In the genomic region with DNA sequence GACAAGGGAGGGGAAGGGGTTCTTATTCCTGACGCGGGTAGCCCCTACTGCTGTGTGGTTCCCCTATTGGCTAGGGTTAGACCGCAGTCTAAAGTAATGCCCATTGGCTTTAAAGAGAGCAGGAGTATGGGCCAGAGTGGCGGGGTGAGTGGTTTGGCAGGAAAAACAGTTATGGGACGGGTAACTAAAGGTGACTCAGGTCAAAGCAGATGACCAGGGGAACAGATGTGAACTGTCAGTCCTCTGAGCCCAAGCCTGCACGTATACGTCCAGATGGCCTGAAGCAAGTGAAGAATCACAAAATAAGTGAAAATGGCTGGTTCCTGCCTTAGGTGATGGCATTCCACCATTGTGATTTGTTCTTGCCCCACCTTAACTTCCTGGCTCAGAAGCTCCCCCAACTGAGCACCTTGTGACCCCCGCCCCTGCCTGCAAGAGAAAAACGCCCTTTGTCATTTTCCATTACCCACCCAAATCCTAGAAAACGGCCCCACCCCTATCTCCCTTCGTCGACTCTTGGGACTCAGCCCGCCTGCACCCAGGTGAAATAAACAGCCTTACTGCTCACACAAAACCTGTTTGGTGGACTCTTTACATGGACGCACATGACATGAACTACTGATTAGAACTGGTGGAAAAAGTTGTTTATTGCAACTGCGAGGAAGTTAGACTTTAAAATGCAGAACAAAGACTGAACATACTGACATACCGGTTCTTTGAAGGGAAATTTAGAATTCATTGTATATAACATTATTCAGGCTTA, we compare ENCODE assay signal across 6 cellular contexts. TPM values are rescaled to one million over a fixed set of nuclear protein-coding genes. Genes with fewer than 3 reads are reported as not detected.
DNase-seq lines count a peak whose midpoint lies in the region; ATAC-seq and TF ChIP-seq lines count a peak whose summit lies in the region.

No MANE protein-coding gene starts in this region.

- DNase-seq in NAMALWA (ENCODE audit: low spot score) = peak; percentile 71
- no peak for DNase-seq in astrocyte of the spinal cord (ENCODE audit: low read depth, low spot score)
- peak in 2 of 10 donors; percentile 18 to 29 for DNase-seq in naive thymus-derived CD8-positive, alpha-beta T cell
- no peak for DNase-seq in GF-D8 (lab: John Stamatoyannopoulos, UW)
- DNase-seq in activated gamma-delta T cell (lab: John Stamatoyannopoulos, UW) = no peak
- DNase-seq in effector CD8-positive, alpha-beta T cell (lab: John Stamatoyannopoulos, UW) = no peak

- H3K9me3 Mint-ChIP-seq in naive thymus-derived CD8-positive, alpha-beta T cell = no peaks in the 10 kb centered on the region

- H3K4me1 Mint-ChIP-seq in naive thymus-derived CD8-positive, alpha-beta T cell = peaks cover 9 to 34% (median 28%) of the 10 kb centered on the region in 4 donors

- peak overlapping the region; percentile 65 for H3K4me3 ChIP-seq in astrocyte of the spinal cord (ENCODE audit: low read depth, low read length)

- no peak for TF ChIP-seq CTCF in astrocyte of the spinal cord (IDR thresholded peaks at IDR 0.05; ENCODE audit: low read depth, low read length)

- H3K27ac Mint-ChIP-seq in naive thymus-derived CD8-positive, alpha-beta T cell = peak overlapping the region; percentile 81 to 98 (median 92)

- peak; percentile 31 to 38 for ATAC-seq in naive thymus-derived CD8-positive, alpha-beta T cell

- peak overlapping the region; percentile 81 to 97 (median 92) for H3K4me3 Mint-ChIP-seq in naive thymus-derived CD8-positive, alpha-beta T cell

- H3K36me3 Mint-ChIP-seq in naive thymus-derived CD8-positive, alpha-beta T cell = no peaks in the 10 kb centered on the region

- peaks cover 0 to 2% (median 0%) of the 10 kb centered on the region in 5 donors for H3K27me3 Mint-ChIP-seq in naive thymus-derived CD8-positive, alpha-beta T cell

- in situ Hi-C loops in astrocyte of the spinal cord (cut with HindIII; ENCODE audit: low sequenced_read_pairs) = no loop called here

- POLR2A ChIA-PET in naive thymus-derived CD8-positive, alpha-beta T cell (lab: Charles Lee) = interaction anchor here (0.7 kb wide), 1 partner anchor 111 kb away, joined by 6 read pairs; no protein-coding TSS in a partner anchor

RNA-seq across cellular contexts. Expression of a gene that starts 0.8 kb away (rescaled TPM):
- 10 to 100 TPM; 47.3 to 50.9 TPM for total RNA-seq in naive thymus-derived CD8-positive, alpha-beta T cell
- 1 to 10 TPM; 2.4 to 5.6 (median 2.6) TPM for polyA plus RNA-seq in naive thymus-derived CD8-positive, alpha-beta T cell

RNA-seq across cellular contexts. Expression of a gene that starts 21.3 kb away (rescaled TPM):
- under 1 TPM; 0.49 to 0.70 TPM for total RNA-seq in naive thymus-derived CD8-positive, alpha-beta T cell
- polyA plus RNA-seq in naive thymus-derived CD8-positive, alpha-beta T cell = 1 to 10 TPM in 2 of 3 donors, under 1 TPM in 1; 0.04 to 3.1 (median 2.1) TPM

RNA-seq across cellular contexts. Expression of a gene that starts 35.3 kb away (rescaled TPM):
- total RNA-seq in naive thymus-derived CD8-positive, alpha-beta T cell = not detected
- not detected for polyA plus RNA-seq in naive thymus-derived CD8-positive, alpha-beta T cell

RNA-seq across cellular contexts. Expression of a gene that starts 41.2 kb away (rescaled TPM):
- 10 to 100 TPM; 24.7 to 27.5 TPM for total RNA-seq in naive thymus-derived CD8-positive, alpha-beta T cell
- 10 to 100 TPM in 1 of 3 donors, 1 to 10 TPM in 2; 7.7 to 15.3 (median 8.5) TPM for polyA plus RNA-seq in naive thymus-derived CD8-positive, alpha-beta T cell

RNA-seq across cellular contexts. Expression of a gene that starts 49.7 kb away (rescaled TPM):
- total RNA-seq in naive thymus-derived CD8-positive, alpha-beta T cell = not detected
- not detected for polyA plus RNA-seq in naive thymus-derived CD8-positive, alpha-beta T cell
